Comparison of ENCODE assay signal across 21 cellular contexts in genomic region chr6:111717621-111718020, GRCh38.
"Had no signal": no experiment of that assay in that cellular context is flagged by ENCODE, and none has a peak within 500 bp of the region (broad histone marks: within the 10 kb centered on the region; RNA-seq: fewer than 3 reads in every experiment).

No MANE protein-coding gene starts in this region.

- H3K4me3 Mint-ChIP-seq: naive B cell; T-helper 2 cell treated with Interferon-gamma antibody and Interleukin-4, amounts not matched to agents 5 μg/mL and 100 μg/mL, for 36 hours; type B pancreatic cell had no signal

- H3K27me3 Mint-ChIP-seq: naive B cell, progenitor cell of endocrine pancreas, type B pancreatic cell had no signal

- H3K27ac Mint-ChIP-seq: activated T-helper 2 cell treated with anti-CD3 and anti-CD28 coated beads, Interferon-gamma antibody, Interleukin-2, Interleukin-4, amounts not matched to agents 10 μg/mL and 5 μg/mL and 100 μg/mL, durations not matched to agents 14 hours and 24 hours and 36 hours; progenitor cell of endocrine pancreas; type B pancreatic cell had no signal

- ATAC-seq: left cardiac atrium, right cardiac atrium had no signal

- H3K27ac ChIP-seq: brain microvascular endothelial cell, epithelial cell of prostate, neutrophil, SJSA1 had no signal

- H3K27me3 ChIP-seq: brain microvascular endothelial cell, neutrophil, SJSA1 had no signal

- DNase-seq: activated CD4-positive, CD25-positive, alpha-beta regulatory T cell; activated CD8-positive, alpha-beta memory T cell treated with anti-CD3 and anti-CD28 coated beads, Interleukin-2, amount 50 U/mL, for 4 hours; activated naive CD4-positive, alpha-beta T cell treated with anti-CD3 and anti-CD28 coated beads, Interleukin-2, amount 50 U/mL, for 16 hours; brain microvascular endothelial cell; cerebellar nuclear complex; effector CD8-positive, alpha-beta T cell; foreskin melanocyte; left cardiac atrium; midbrain; naive B cell; right cardiac atrium; small intestine; stimulated activated CD4-positive, alpha-beta T cell treated with anti-CD3 and anti-CD28 coated beads, Interleukin-4, amount 100 ng/mL, for 24 hours; stimulated activated naive CD4-positive, alpha-beta T cell treated with Interleukin-2 at 50 U/mL for 16 hours had no signal

- H3K9me3 ChIP-seq: neutrophil, SJSA1 had no signal

- H3K9me3 Mint-ChIP-seq: activated T-helper 2 cell treated with anti-CD3 and anti-CD28 coated beads, Interferon-gamma antibody, Interleukin-2, Interleukin-4, amounts not matched to agents 10 μg/mL and 5 μg/mL and 100 μg/mL, durations not matched to agents 14 hours and 24 hours and 36 hours; naive B cell; T-helper 2 cell treated with Interferon-gamma antibody and Interleukin-4, amounts not matched to agents 5 μg/mL and 100 μg/mL, for 36 hours; type B pancreatic cell had no signal

- H3K4me3 ChIP-seq: SJSA1 had no signal

- H3K36me3 ChIP-seq: neutrophil had no signal
